Comparison of ENCODE assay signal across 20 cellular contexts in the genomic region with DNA sequence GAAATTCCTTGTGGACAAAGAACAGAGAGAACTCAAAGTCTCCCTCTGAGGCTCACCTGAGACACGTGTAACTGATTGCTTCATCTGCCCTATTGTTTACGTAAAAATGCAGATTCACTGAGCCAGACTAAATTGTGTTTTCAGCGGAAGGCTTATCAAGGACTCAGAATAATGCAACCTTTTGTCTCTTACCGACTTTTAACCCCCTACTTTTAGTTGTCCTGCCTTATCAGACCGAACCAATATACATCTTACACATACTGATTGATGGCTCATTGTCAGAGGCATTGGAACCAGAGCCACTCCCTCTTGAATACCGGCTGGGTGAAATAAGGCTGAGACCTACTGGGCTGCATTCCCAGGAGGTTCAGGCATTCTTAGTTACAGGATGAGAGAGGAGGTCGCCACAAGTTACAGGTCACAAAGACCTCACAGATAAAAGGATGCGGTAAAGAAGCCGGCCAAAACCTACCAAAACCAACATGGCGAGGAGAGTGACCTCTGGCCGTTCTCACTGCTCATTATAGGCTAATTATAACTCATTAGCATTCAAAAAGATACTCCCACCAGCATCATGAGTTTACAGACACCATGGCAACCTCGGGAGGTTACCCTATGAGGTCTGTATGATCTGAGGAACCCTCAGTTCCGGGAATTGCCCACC.
DNase-seq lines count a peak whose midpoint lies in the region; ATAC-seq, FAIRE-seq and TF ChIP-seq lines count a peak whose summit lies in the region.
"Had no signal": no experiment of that assay in that cellular context is flagged by ENCODE, and none has a peak within 500 bp of the region (broad histone marks: within the 10 kb centered on the region; RNA-seq: fewer than 3 reads in every experiment).

No MANE protein-coding gene starts in this region.

- CTCF ChIA-PET in Caco-2 (lab: Charles Lee), result no interaction called here

- FAIRE-seq in bronchial epithelial cell (lab: Jason Lieb, UNC), result no peak
- FAIRE-seq: G401.6, GM12891, GM19239, RCC 7860 had no signal

- H3K27me3 ChIP-seq in Caco-2 (replicated peaks; ENCODE audit: control insufficient read depth, insufficient read depth, low read length), result no peaks in the 10 kb centered on the region
- peaks cover 38% of the 10 kb centered on the region for H3K27me3 ChIP-seq in HUES6 (ENCODE audit: control insufficient read depth, insufficient read depth, low read length)
- peaks cover 15% of the 10 kb centered on the region for H3K27me3 ChIP-seq in bronchial epithelial cell (ENCODE audit: control insufficient read depth, insufficient read depth, low read length)
- peaks cover 31% of the 10 kb centered on the region for H3K27me3 ChIP-seq in iPS-20b (ENCODE audit: insufficient read depth, low read length)

- H3K9me3 ChIP-seq in Caco-2, result no peaks in the 10 kb centered on the region
- H3K9me3 ChIP-seq in HUES6 (ENCODE audit: control insufficient read depth, insufficient read depth, low read depth, low read length), result no peaks in the 10 kb centered on the region
- no peaks in the 10 kb centered on the region for H3K9me3 ChIP-seq in iPS-20b (ENCODE audit: insufficient read depth, low read depth, low read length)

- no peak for ATAC-seq in HG03378 (IDR thresholded peaks at IDR 0.05; ENCODE audit: unreplicated experiment)

- H3K4me3 ChIP-seq in Caco-2 (ENCODE audit: low read depth, low read length) (peak overlapping the region; percentile 15; the same call in 1 of the 2 replicates), HUES6 (ENCODE audit: low read depth, low read length) (peak overlapping the region; percentile 54), bronchial epithelial cell (ENCODE audit: low read depth, low read length) (no peak overlapping the region), iPS-20b (ENCODE audit: low read length) (peak overlapping the region; percentile 31)
- H3K4me3 ChIP-seq: GM23248 had no signal

- H3K27ac Mint-ChIP-seq in Caco-2 (ENCODE audit: unreplicated experiment), result peak overlapping the region; percentile 89
- H3K27ac Mint-ChIP-seq: HFFc6 had no signal

- H3K36me3 ChIP-seq in Caco-2 (ENCODE audit: control insufficient read depth, insufficient read depth, low read length) (no peaks in the 10 kb centered on the region), HUES6 (ENCODE audit: control insufficient read depth, insufficient read depth, low read length) (no peaks in the 10 kb centered on the region), bronchial epithelial cell (ENCODE audit: control insufficient read depth, insufficient read depth, low read length) (no peaks in the 10 kb centered on the region), iPS-20b (ENCODE audit: insufficient read depth, low read depth, low read length) (no peaks in the 10 kb centered on the region)

- H3K9ac ChIP-seq in HUES6 (ENCODE audit: low read length) (peak overlapping the region; percentile 57), iPS-20b (ENCODE audit: low read depth, low read length) (no peak overlapping the region)
- H3K9ac ChIP-seq: GM23248 had no signal

- POLR2A ChIA-PET in Caco-2 (lab: Charles Lee), result no interaction called here

- H3K36me3 Mint-ChIP-seq in Caco-2 (ENCODE audit: insufficient read depth, unreplicated experiment), result peaks cover 12% of the 10 kb centered on the region

- TF ChIP-seq CTCF in Caco-2 (IDR thresholded peaks at IDR 0.05; ENCODE audit: insufficient read depth in 1 of 2, low read depth in 1 of 2, low read length in 1 of 2, severe bottlenecking in 1 of 2, unreplicated experiment in 1 of 2), result no peak
- no peak for TF ChIP-seq CTCF in bronchial epithelial cell (IDR thresholded peaks at IDR 0.05; ENCODE audit: insufficient read depth, low read length, severe bottlenecking)

- DNase-seq in Caco-2 (peak; percentile 80 to 82), bronchial epithelial cell (ENCODE audit: low read depth) (peak; percentile 18), NCI-H510A (lab: John Stamatoyannopoulos, UW) (no peak), glomerular visceral epithelial cell (ENCODE audit: extremely low spot score) (no peak), NCI-H2227 treated with DMSO at 0.1 percent for 48 hours (lab: John Stamatoyannopoulos, UW) (no peak)
- DNase-seq: Calu3, GM23248, HFFc6, NCI-H1417 treated with DMSO at 0.1 percent for 48 hours, NCI-H2081 treated with DMSO at 0.1 percent for 48 hours, NCI-H226, NCI-H82, SIG-M5 had no signal

- H3K27ac ChIP-seq in HUES6 (ENCODE audit: low read depth, low read length), result peak overlapping the region; percentile 30; the same call in 1 of the 2 replicates
- H3K27ac ChIP-seq in iPS-20b (ENCODE audit: low read length), result no peak overlapping the region
- H3K27ac ChIP-seq: GM23248 had no signal

- H3K4me1 ChIP-seq in Caco-2 (peaks cover 33% of the 10 kb centered on the region), HUES6 (ENCODE audit: control insufficient read depth, insufficient read depth, low read length) (peaks cover 9% of the 10 kb centered on the region), iPS-20b (ENCODE audit: insufficient read depth, low read length) (no peaks in the 10 kb centered on the region)

- BruUV-seq in Caco-2 (replicated peaks; lab: Mats Ljungman, UMichigan), result no TSS peak

- H3K27me3 Mint-ChIP-seq in Caco-2 (ENCODE audit: insufficient read depth, unreplicated experiment), result no peaks in the 10 kb centered on the region

- no peaks in the 10 kb centered on the region for H3K4me1 Mint-ChIP-seq in Caco-2 (ENCODE audit: low read depth, unreplicated experiment)

- peaks cover 9% of the 10 kb centered on the region for H3K9me3 Mint-ChIP-seq in Caco-2 (ENCODE audit: unreplicated experiment)
- H3K9me3 Mint-ChIP-seq: HFFc6 had no signal

- peak overlapping the region; percentile 59 for H3K4me3 Mint-ChIP-seq in Caco-2 (ENCODE audit: unreplicated experiment)
- H3K4me3 Mint-ChIP-seq: HFFc6 had no signal

- intact Hi-C loops in Caco-2 (cut with micrococcal nuclease; ENCODE audit: unreplicated experiment), result loop anchor here (1.0 kb wide), 1 partner anchor 50 kb away; no protein-coding TSS in a partner anchor

Comparison
In these comparisons a context has a peak if more than half of its experiments do, and no peak if none do; other contexts are left out.
1. DNase-seq: peak in Caco-2 (2 of 2) and bronchial epithelial cell (single experiment); none in NCI-H510A (single experiment), glomerular visceral epithelial cell (single experiment) and NCI-H2227 treated with DMSO at 0.1 percent for 48 hours (single experiment).